Comparison of ENCODE assay signal across 1 cellular context in genomic region chr5:179766021-179766725, GRCh38.
TF ChIP-seq lines count a peak whose summit lies in the region.

No MANE protein-coding gene starts in this region.

TF ChIP-seq in GM23338, 12 proteins besides CTCF, POLR2A, EP300 and RAD21:
- TF ChIP-seq EZH2phosphoT487 (IDR thresholded peaks at IDR 0.05; ENCODE audit: unreplicated experiment) (no peak), POLR2AphosphoS5 (IDR thresholded peaks at IDR 0.05; ENCODE audit: low read depth) (no peak), ZNF114 (CRISPR knock-in tag; IDR thresholded peaks at IDR 0.05) (no peak), REST (IDR thresholded peaks at IDR 0.05; ENCODE audit: unreplicated experiment) (no peak), STAT1 (IDR thresholded peaks at IDR 0.05; ENCODE audit: unreplicated experiment) (no peak), CREB1 (CRISPR knock-in tag; IDR thresholded peaks at IDR 0.05; ENCODE audit: low read depth) (no peak), EZH2 (IDR thresholded peaks at IDR 0.05; ENCODE audit: low read depth, unreplicated experiment) (no peak), JUNB (IDR thresholded peaks at IDR 0.05; ENCODE audit: unreplicated experiment) (no peak), ZNF462 (CRISPR knock-in tag; IDR thresholded peaks at IDR 0.05) (no peak), NANOG (IDR thresholded peaks at IDR 0.05; ENCODE audit: borderline replicate concordance) (no peak), ZNF331 (CRISPR knock-in tag; IDR thresholded peaks at IDR 0.05; ENCODE audit: low read depth) (no peak), ETS1 (IDR thresholded peaks at IDR 0.05) (no peak)
